Comparison of ENCODE assay signal across 23 cellular contexts in genomic region chr2:107785756-107786155, GRCh38. TPM values are rescaled to one million over a fixed set of nuclear protein-coding genes. Genes with fewer than 3 reads are reported as not detected.
A peak's percentile ranks its signal among the peaks of the same experiment; 100 is the strongest.
DNase-seq lines count a peak whose midpoint lies in the region; ATAC-seq, FAIRE-seq and TF ChIP-seq lines count a peak whose summit lies in the region.
"Had no signal": no experiment of that assay in that cellular context is flagged by ENCODE, and none has a peak within 500 bp of the region (broad histone marks: within the 10 kb centered on the region; RNA-seq: fewer than 3 reads in every experiment).

No MANE protein-coding gene starts in this region.

- H3K36me3 ChIP-seq in bronchial epithelial cell (ENCODE audit: control insufficient read depth, insufficient read depth, low read length): no peaks in the 10 kb centered on the region

- no peaks in the 10 kb centered on the region for H3K4me1 Mint-ChIP-seq in chondrocyte (ENCODE audit: low read depth)
- H3K4me1 Mint-ChIP-seq in naive thymus-derived CD8-positive, alpha-beta T cell: no peaks in the 10 kb centered on the region
- H3K4me1 Mint-ChIP-seq: CD4-positive, alpha-beta memory T cell had no signal

- peaks cover 23% of the 10 kb centered on the region for H3K27me3 Mint-ChIP-seq in chondrocyte (ENCODE audit: low read depth)
- H3K27me3 Mint-ChIP-seq in naive thymus-derived CD8-positive, alpha-beta T cell: peaks cover 0 to 8% (median 2%) of the 10 kb centered on the region in 5 donors

- no peak overlapping the region for H3K4me3 Mint-ChIP-seq in chondrocyte (ENCODE audit: unreplicated experiment)
- H3K4me3 Mint-ChIP-seq in naive thymus-derived CD8-positive, alpha-beta T cell: no peak overlapping the region
- H3K4me3 Mint-ChIP-seq: CD4-positive, alpha-beta memory T cell had no signal

- no peak overlapping the region for H3K4me3 ChIP-seq in bronchial epithelial cell (ENCODE audit: low read depth, low read length)
- H3K4me3 ChIP-seq: GM23248 had no signal

- no peaks in the 10 kb centered on the region for H3K27me3 ChIP-seq in bronchial epithelial cell (ENCODE audit: control insufficient read depth, insufficient read depth, low read length)

- POLR2A ChIA-PET in naive thymus-derived CD8-positive, alpha-beta T cell (lab: Charles Lee): no interaction called here

- TF ChIP-seq CTCF in bronchial epithelial cell (IDR thresholded peaks at IDR 0.05; ENCODE audit: insufficient read depth, low read length, severe bottlenecking) (no peak), chondrocyte (IDR thresholded peaks at IDR 0.05) (no peak)

- no peaks in the 10 kb centered on the region for H3K36me3 Mint-ChIP-seq in chondrocyte (ENCODE audit: low read depth)
- no peaks in the 10 kb centered on the region for H3K36me3 Mint-ChIP-seq in naive thymus-derived CD8-positive, alpha-beta T cell
- H3K36me3 Mint-ChIP-seq: CD4-positive, alpha-beta memory T cell had no signal

- H3K27ac Mint-ChIP-seq in chondrocyte (ENCODE audit: unreplicated experiment): no peak overlapping the region
- H3K27ac Mint-ChIP-seq in naive thymus-derived CD8-positive, alpha-beta T cell: no peak overlapping the region
- H3K27ac Mint-ChIP-seq: CD4-positive, alpha-beta memory T cell had no signal

- peak; percentile 24 for DNase-seq in A172 (ENCODE audit: low spot score)
- peak; percentile 67 for DNase-seq in HT1080 (ENCODE audit: low read depth)
- DNase-seq in bronchial epithelial cell (ENCODE audit: low read depth): peak; percentile 14
- peak; percentile 3 to 58 for DNase-seq in lung microvascular endothelial cell (ENCODE audit: low read depth in 2 of 2)
- no peak for DNase-seq in chondrocyte (ENCODE audit: low spot score)
- DNase-seq in naive thymus-derived CD8-positive, alpha-beta T cell: no peak
- DNase-seq: 8988T; C1 segment of cervical spinal cord; Calu3; CD4-positive, alpha-beta memory T cell; COR-L47; DMS53; DMS79 treated with DMSO at 0.1 percent for 48 hours; GM23248; H7; HCEC 1CT had no signal

- no peak for FAIRE-seq in bronchial epithelial cell (lab: Jason Lieb, UNC)
- FAIRE-seq: G401.6, GM12892, H1 had no signal

- no peak for ATAC-seq in naive thymus-derived CD8-positive, alpha-beta T cell
- no peak for ATAC-seq in GM21367 (IDR thresholded peaks at IDR 0.05; ENCODE audit: unreplicated experiment)

- H3K9me3 Mint-ChIP-seq in chondrocyte (ENCODE audit: low read depth): no peaks in the 10 kb centered on the region
- peaks cover 0 to 4% (median 0%) of the 10 kb centered on the region in 9 donors for H3K9me3 Mint-ChIP-seq in naive thymus-derived CD8-positive, alpha-beta T cell

RNA-seq across cellular contexts. Expression of gene RGPD4, which starts 40.9 kb away (rescaled TPM):
- total RNA-seq in A172 (2014; rRNA removed; shearing (Covaris generic)): not detected in 2 replicates
- not detected in 2 replicates for total RNA-seq in HT1080 (2014; rRNA removed; shearing (Covaris generic))
- polyA plus RNA-seq in HT1080 (2015; cell fraction: cytosol; rRNA removed): not detected in 2 replicates
- polyA plus RNA-seq in HT1080 (2015; cell fraction: nucleus; rRNA removed): not detected in 2 replicates
- total RNA-seq in bronchial epithelial cell (not detected in 2 replicates), lung microvascular endothelial cell (not detected in 2 replicates), chondrocyte (0.08 to 0.12 TPM (median 0.10 TPM) in 3 replicates)
- total RNA-seq in naive thymus-derived CD8-positive, alpha-beta T cell: under 1 TPM; 0.83 to 0.88 TPM
- polyA plus RNA-seq in naive thymus-derived CD8-positive, alpha-beta T cell: not detected
- total RNA-seq: A673, Calu3, Daoy, GM23248, H1, H7 had no signal
- polyA plus RNA-seq: BJ, GM23248, H1 had no signal

Comparison
In these comparisons a context has a peak if more than half of its experiments do, and no peak if none do; other contexts are left out.
1. DNase-seq: peak in A172 (single experiment), HT1080 (single experiment), bronchial epithelial cell (single experiment) and lung microvascular endothelial cell (2 of 2); none in chondrocyte (single experiment) and naive thymus-derived CD8-positive, alpha-beta T cell (0 of 10).